Comparison of ENCODE assay signal across 15 cellular contexts in genomic region chr1:40380817-40381216, GRCh38. TPM values are rescaled to one million over a fixed set of nuclear protein-coding genes. Genes with fewer than 3 reads are reported as not detected.
DNase-seq lines count a peak whose midpoint lies in the region; ATAC-seq and TF ChIP-seq lines count a peak whose summit lies in the region.
"Had no signal": no experiment of that assay in that cellular context is flagged by ENCODE, and none has a peak within 500 bp of the region (broad histone marks: within the 10 kb centered on the region; RNA-seq: fewer than 3 reads in every experiment).

No MANE protein-coding gene starts in this region.

- no peaks in the 10 kb centered on the region for H3K9me3 ChIP-seq in Panc1 (ENCODE audit: control insufficient read depth, insufficient read depth, low read depth, low read length)
- H3K9me3 ChIP-seq: body of pancreas, esophagus muscularis mucosa, mucosa of descending colon, right atrium auricular region had no signal

- no peaks in the 10 kb centered on the region for H3K36me3 ChIP-seq in Panc1 (ENCODE audit: control insufficient read depth, insufficient read depth, low read length)
- H3K36me3 ChIP-seq: esophagus muscularis mucosa, right atrium auricular region had no signal

- peaks cover 60% of the 10 kb centered on the region for H3K36me3 Mint-ChIP-seq in activated CD4-positive, alpha-beta T cell treated with anti-CD3 and anti-CD28 coated beads, Interleukin-2, amount 10 ng/mL, durations not matched to agents 7 days and 5 days (ENCODE audit: low read depth)
- H3K36me3 Mint-ChIP-seq in effector memory CD8-positive, alpha-beta T cell (ENCODE audit: insufficient read depth) = peaks cover 62% of the 10 kb centered on the region

- POLR2A ChIA-PET in activated CD4-positive, alpha-beta T cell treated with anti-CD3 and anti-CD28 coated beads, Interleukin-2, amount 10 ng/mL, durations not matched to agents 7 days and 5 days (lab: Charles Lee) = interaction anchor here (0.6 kb wide), 1 partner anchor 511 kb away, joined by 3 read pairs; no protein-coding TSS in a partner anchor
- POLR2A ChIA-PET in Panc1 (lab: Charles Lee) = no interaction called here

- no TSS peak for BruUV-seq in Panc1 (replicated peaks; lab: Mats Ljungman, UMichigan)

- ATAC-seq in Panc1 = no peak
- no peak for ATAC-seq in effector memory CD8-positive, alpha-beta T cell (replicated peaks)
- ATAC-seq: body of pancreas had no signal

- peaks cover 58% of the 10 kb centered on the region for H3K4me1 ChIP-seq in Panc1 (ENCODE audit: control insufficient read depth, insufficient read depth, low read length)

- in situ Hi-C loops in Panc1 (cut with HindIII; ENCODE audit: low pct_unique_long_range_greater_than_20kb, low sequenced_read_pairs) = no loop called here

- peak overlapping the region; percentile 65 for H3K4me3 Mint-ChIP-seq in activated CD4-positive, alpha-beta T cell treated with anti-CD3 and anti-CD28 coated beads, Interleukin-2, amount 10 ng/mL, durations not matched to agents 7 days and 5 days
- peak overlapping the region; percentile 80 to 83 for H3K4me3 Mint-ChIP-seq in effector memory CD8-positive, alpha-beta T cell

- H3K27ac ChIP-seq in Panc1 (ENCODE audit: low read length) (peak overlapping the region; percentile 57; the same call in 1 of the 2 replicates), temporal lobe (ENCODE audit: low read depth, low read length) (peak overlapping the region; percentile 63)

- no peaks in the 10 kb centered on the region for H3K9me3 Mint-ChIP-seq in activated CD4-positive, alpha-beta T cell treated with anti-CD3 and anti-CD28 coated beads, Interleukin-2, amount 10 ng/mL, durations not matched to agents 7 days and 5 days
- no peaks in the 10 kb centered on the region for H3K9me3 Mint-ChIP-seq in effector memory CD8-positive, alpha-beta T cell

- TF ChIP-seq CTCF in Panc1 (IDR thresholded peaks at IDR 0.05) = no peak

- intact Hi-C loops in Panc1 (cut with micrococcal nuclease; ENCODE audit: unreplicated experiment) = no loop called here

- no peak for DNase-seq in activated CD4-positive, alpha-beta T cell treated with anti-CD3 and anti-CD28 coated beads, Interleukin-2, amount 10 ng/mL, durations not matched to agents 7 days and 5 days
- no peak for DNase-seq in activated CD4-positive, alpha-beta T cell treated with anti-CD3 and anti-CD28 coated beads, Interleukin-2, amount 50 U/mL, for 4 hours
- DNase-seq in Panc1 (ENCODE audit: low read depth, low spot score) = no peak
- DNase-seq in effector memory CD8-positive, alpha-beta T cell = no peak
- DNase-seq in MV-4-11 (lab: John Stamatoyannopoulos, UW) = no peak
- DNase-seq in NCI-H2196 treated with DMSO at 0.1 percent for 48 hours (lab: John Stamatoyannopoulos, UW; ENCODE audit: unreplicated experiment) = no peak
- no peak for DNase-seq in NCI-H1105 treated with DMSO at 0.1 percent for 48 hours (lab: John Stamatoyannopoulos, UW)
- DNase-seq: body of pancreas, GDM1, GOT3, mucosa of descending colon, NCI-H2227 treated with DMSO at 0.1 percent for 48 hours had no signal

- CTCF ChIA-PET in activated CD4-positive, alpha-beta T cell treated with anti-CD3 and anti-CD28 coated beads, Interleukin-2, amount 10 ng/mL, durations not matched to agents 7 days and 5 days (lab: Charles Lee) = interaction anchor here (1.1 to 2.9 kb wide), 4 partner anchors 11 to 42 kb away, joined by 3 to 12 read pairs (median 8); no protein-coding TSS in a partner anchor
- CTCF ChIA-PET in Panc1 (lab: Charles Lee) = no interaction called here

- no peaks in the 10 kb centered on the region for H3K27me3 Mint-ChIP-seq in activated CD4-positive, alpha-beta T cell treated with anti-CD3 and anti-CD28 coated beads, Interleukin-2, amount 10 ng/mL, durations not matched to agents 7 days and 5 days
- no peaks in the 10 kb centered on the region for H3K27me3 Mint-ChIP-seq in effector memory CD8-positive, alpha-beta T cell

- no peak overlapping the region for H3K4me3 ChIP-seq in Panc1 (ENCODE audit: low read depth in 2 of 2, low read length in 2 of 2)
- H3K4me3 ChIP-seq: body of pancreas, esophagus muscularis mucosa, mucosa of descending colon, right atrium auricular region had no signal

- H3K27ac Mint-ChIP-seq in activated CD4-positive, alpha-beta T cell treated with anti-CD3 and anti-CD28 coated beads, Interleukin-2, amount 10 ng/mL, durations not matched to agents 7 days and 5 days = peak overlapping the region; percentile 99
- peak overlapping the region; percentile 97 to 99 for H3K27ac Mint-ChIP-seq in effector memory CD8-positive, alpha-beta T cell

- H3K27me3 ChIP-seq in Panc1 (ENCODE audit: control insufficient read depth, insufficient read depth, low read length) = no peaks in the 10 kb centered on the region
- H3K27me3 ChIP-seq: body of pancreas, esophagus muscularis mucosa, right atrium auricular region had no signal

- H3K4me1 Mint-ChIP-seq in activated CD4-positive, alpha-beta T cell treated with anti-CD3 and anti-CD28 coated beads, Interleukin-2, amount 10 ng/mL, durations not matched to agents 7 days and 5 days = peaks cover 95% of the 10 kb centered on the region
- H3K4me1 Mint-ChIP-seq in effector memory CD8-positive, alpha-beta T cell (ENCODE audit: low read depth in 2 of 2) = peaks cover 60 to 80% of the 10 kb centered on the region in 2 donors

RNA-seq across cellular contexts. Expression of gene SMAP2, which starts 7.3 kb away (rescaled TPM):
- total RNA-seq in activated CD4-positive, alpha-beta T cell treated with anti-CD3 and anti-CD28 coated beads, Interleukin-2, amount 10 ng/mL, durations not matched to agents 7 days and 5 days = 100 to 1,000 TPM; 115 to 140 TPM
- total RNA-seq in Panc1 (2021; ENCODE audit: unreplicated experiment) (21.5 TPM), temporal lobe (27.3 TPM)
- polyA plus RNA-seq in Panc1 (2012; ENCODE audit: insufficient read length) = 17.5 TPM
